1 cellular context compared by ENCODE assay signal in the genomic region with DNA sequence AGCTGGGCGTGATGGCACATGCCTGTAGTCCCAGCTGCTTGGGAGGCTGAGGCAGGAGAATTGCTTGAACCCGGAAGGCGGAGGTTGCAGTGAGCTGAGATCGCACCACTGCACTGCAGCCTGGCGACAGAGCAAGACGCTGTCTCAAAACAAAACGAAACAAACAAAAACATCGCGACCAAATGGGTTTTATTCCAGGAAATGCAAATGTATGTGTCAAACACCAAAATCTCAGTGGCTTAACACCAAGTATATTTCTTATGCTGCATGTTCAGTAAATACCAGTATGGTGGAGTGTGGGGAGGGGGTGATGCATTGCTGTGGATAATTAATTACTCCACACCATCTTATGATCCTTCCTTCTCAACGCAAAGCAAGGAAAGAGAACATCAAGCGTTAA.
TF ChIP-seq lines count a peak whose summit lies in the region.

No MANE protein-coding gene starts in this region.

TF ChIP-seq in WTC11, 78 proteins besides CTCF, POLR2A, EP300 and RAD21 (continued from another document):
- TF ChIP-seq, protein P1, sequence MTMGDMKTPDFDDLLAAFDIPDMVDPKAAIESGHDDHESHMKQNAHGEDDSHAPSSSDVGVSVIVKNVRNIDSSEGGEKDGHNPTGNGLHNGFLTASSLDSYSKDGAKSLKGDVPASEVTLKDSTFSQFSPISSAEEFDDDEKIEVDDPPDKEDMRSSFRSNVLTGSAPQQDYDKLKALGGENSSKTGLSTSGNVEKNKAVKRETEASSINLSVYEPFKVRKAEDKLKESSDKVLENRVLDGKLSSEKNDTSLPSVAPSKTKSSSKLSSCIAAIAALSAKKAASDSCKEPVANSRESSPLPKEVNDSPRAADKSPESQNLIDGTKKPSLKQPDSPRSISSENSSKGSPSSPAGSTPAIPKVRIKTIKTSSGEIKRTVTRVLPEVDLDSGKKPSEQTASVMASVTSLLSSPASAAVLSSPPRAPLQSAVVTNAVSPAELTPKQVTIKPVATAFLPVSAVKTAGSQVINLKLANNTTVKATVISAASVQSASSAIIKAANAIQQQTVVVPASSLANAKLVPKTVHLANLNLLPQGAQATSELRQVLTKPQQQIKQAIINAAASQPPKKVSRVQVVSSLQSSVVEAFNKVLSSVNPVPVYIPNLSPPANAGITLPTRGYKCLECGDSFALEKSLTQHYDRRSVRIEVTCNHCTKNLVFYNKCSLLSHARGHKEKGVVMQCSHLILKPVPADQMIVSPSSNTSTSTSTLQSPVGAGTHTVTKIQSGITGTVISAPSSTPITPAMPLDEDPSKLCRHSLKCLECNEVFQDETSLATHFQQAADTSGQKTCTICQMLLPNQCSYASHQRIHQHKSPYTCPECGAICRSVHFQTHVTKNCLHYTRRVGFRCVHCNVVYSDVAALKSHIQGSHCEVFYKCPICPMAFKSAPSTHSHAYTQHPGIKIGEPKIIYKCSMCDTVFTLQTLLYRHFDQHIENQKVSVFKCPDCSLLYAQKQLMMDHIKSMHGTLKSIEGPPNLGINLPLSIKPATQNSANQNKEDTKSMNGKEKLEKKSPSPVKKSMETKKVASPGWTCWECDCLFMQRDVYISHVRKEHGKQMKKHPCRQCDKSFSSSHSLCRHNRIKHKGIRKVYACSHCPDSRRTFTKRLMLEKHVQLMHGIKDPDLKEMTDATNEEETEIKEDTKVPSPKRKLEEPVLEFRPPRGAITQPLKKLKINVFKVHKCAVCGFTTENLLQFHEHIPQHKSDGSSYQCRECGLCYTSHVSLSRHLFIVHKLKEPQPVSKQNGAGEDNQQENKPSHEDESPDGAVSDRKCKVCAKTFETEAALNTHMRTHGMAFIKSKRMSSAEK (CRISPR knock-in tag; IDR thresholded peaks at IDR 0.05; ENCODE audit: borderline replicate concordance), result no peak
- TF ChIP-seq TEAD4 (CRISPR knock-in tag; IDR thresholded peaks at IDR 0.05) (no peak), RELA (CRISPR knock-in tag; IDR thresholded peaks at IDR 0.05; ENCODE audit: borderline replicate concordance) (no peak), ZNF416 (CRISPR knock-in tag; IDR thresholded peaks at IDR 0.05) (no peak), JUN (CRISPR knock-in tag; IDR thresholded peaks at IDR 0.05) (no peak)
- TF ChIP-seq, protein P2, sequence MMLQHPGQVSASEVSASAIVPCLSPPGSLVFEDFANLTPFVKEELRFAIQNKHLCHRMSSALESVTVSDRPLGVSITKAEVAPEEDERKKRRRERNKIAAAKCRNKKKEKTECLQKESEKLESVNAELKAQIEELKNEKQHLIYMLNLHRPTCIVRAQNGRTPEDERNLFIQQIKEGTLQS (CRISPR knock-in tag; conservative IDR thresholded peaks at IDR 0.05), result no peak
